In genomic region chr7:120337308-120337907, GRCh38 we compare ENCODE assay signal across 9 cellular contexts.
DNase-seq lines count a peak whose midpoint lies in the region; ATAC-seq and TF ChIP-seq lines count a peak whose summit lies in the region.
"Had no signal": no experiment of that assay in that cellular context is flagged by ENCODE, and none has a peak within 500 bp of the region (broad histone marks: within the 10 kb centered on the region; RNA-seq: fewer than 3 reads in every experiment).

No MANE protein-coding gene starts in this region.

- H3K4me3 ChIP-seq in left ventricle myocardium inferior = no peak overlapping the region
- no peak overlapping the region for H3K4me3 ChIP-seq in right lobe of liver
- H3K4me3 ChIP-seq in lower lobe of right lung = no peak overlapping the region

- H3K4me3 Mint-ChIP-seq in natural killer cell treated with Interleukin-12 subunit alpha and Interleukin-12 subunit beta and Interleukin-15 and Interleukin-18, amount 100 ng/mL, for 72 hours = no peak overlapping the region
- H3K4me3 Mint-ChIP-seq: activated naive CD8-positive, alpha-beta T cell had no signal

- WGBS in right lobe of liver (ENCODE audit: insufficient coverage, low coverage, low lambda C conversion rate, missing lambda C conversion rate) = 17% methylated on average over 1 of the region's 1 CpG

- H3K27me3 Mint-ChIP-seq in natural killer cell treated with Interleukin-12 subunit alpha and Interleukin-12 subunit beta and Interleukin-15 and Interleukin-18, amount 100 ng/mL, for 72 hours = no peaks in the 10 kb centered on the region
- H3K27me3 Mint-ChIP-seq: activated naive CD8-positive, alpha-beta T cell had no signal

- no peak for TF ChIP-seq POLR2A in right lobe of liver (IDR thresholded peaks at IDR 0.05)

- no peaks in the 10 kb centered on the region for H3K36me3 ChIP-seq in left ventricle myocardium inferior
- no peaks in the 10 kb centered on the region for H3K36me3 ChIP-seq in right lobe of liver
- H3K36me3 ChIP-seq in lower lobe of right lung = no peaks in the 10 kb centered on the region

- no peaks in the 10 kb centered on the region for H3K4me1 Mint-ChIP-seq in natural killer cell treated with Interleukin-12 subunit alpha and Interleukin-12 subunit beta and Interleukin-15 and Interleukin-18, amount 100 ng/mL, for 72 hours (ENCODE audit: low read depth in 2 of 2)

- H3K27me3 ChIP-seq in left ventricle myocardium inferior (ENCODE audit: low read depth) = no peaks in the 10 kb centered on the region
- no peaks in the 10 kb centered on the region for H3K27me3 ChIP-seq in right lobe of liver
- H3K27me3 ChIP-seq in lower lobe of right lung (ENCODE audit: low read depth) = no peaks in the 10 kb centered on the region

- H3K9me3 ChIP-seq in left ventricle myocardium inferior (replicated peaks) (no peaks in the 10 kb centered on the region), right lobe of liver (no peaks in the 10 kb centered on the region), lower lobe of right lung (no peaks in the 10 kb centered on the region)

- intact Hi-C loops in left ventricle myocardium inferior (cut with micrococcal nuclease) (no loop called here), cardiac septum (cut with DNase I) (no loop called here), right lobe of liver (cut with DNase I) (no loop called here), lower lobe of right lung (cut with DNase I) (no loop called here)

- TF ChIP-seq CTCF in left ventricle myocardium inferior (IDR thresholded peaks at IDR 0.05; ENCODE audit: borderline replicate concordance) = peak; percentile 40
- peak; percentile 8 to 55 (median 51) for TF ChIP-seq CTCF in right lobe of liver (IDR thresholded peaks at IDR 0.05)
- no peak for TF ChIP-seq CTCF in lower lobe of right lung (IDR thresholded peaks at IDR 0.05)

- H3K4me1 ChIP-seq in left ventricle myocardium inferior = no peaks in the 10 kb centered on the region
- H3K4me1 ChIP-seq in right lobe of liver = no peaks in the 10 kb centered on the region
- no peaks in the 10 kb centered on the region for H3K4me1 ChIP-seq in lower lobe of right lung

- H3K9me3 Mint-ChIP-seq in natural killer cell treated with Interleukin-12 subunit alpha and Interleukin-12 subunit beta and Interleukin-15 and Interleukin-18, amount 100 ng/mL, for 72 hours = no peaks in the 10 kb centered on the region

- ATAC-seq in HG03159 (IDR thresholded peaks at IDR 0.05; ENCODE audit: unreplicated experiment) = peak; percentile 76
- ATAC-seq in right lobe of liver = peak; percentile 48 to 64 (median 58)
- no peak for ATAC-seq in natural killer cell treated with Interleukin-12 subunit alpha and Interleukin-12 subunit beta and Interleukin-15 and Interleukin-18, amount 100 ng/mL, for 72 hours
- ATAC-seq in lower lobe of right lung = no peak

- DNase-seq in left ventricle myocardium inferior (no peak), cardiac septum (ENCODE audit: low spot score) (no peak), SK-N-DZ (ENCODE audit: low spot score) (peak; percentile 11), right lobe of liver (no peak), NCI-H2029 treated with DMSO at 0.1 percent for 48 hours (lab: John Stamatoyannopoulos, UW) (no peak), lower lobe of right lung (no peak)
- DNase-seq in natural killer cell treated with Interleukin-12 subunit alpha and Interleukin-12 subunit beta and Interleukin-15 and Interleukin-18, amount 100 ng/mL, for 72 hours (ENCODE audit: low spot score) = no peak

- H3K27ac Mint-ChIP-seq in natural killer cell treated with Interleukin-12 subunit alpha and Interleukin-12 subunit beta and Interleukin-15 and Interleukin-18, amount 100 ng/mL, for 72 hours = no peak overlapping the region
- H3K27ac Mint-ChIP-seq: activated naive CD8-positive, alpha-beta T cell had no signal

- H3K27ac ChIP-seq in left ventricle myocardium inferior (replicated peaks) (no peak overlapping the region), right lobe of liver (no peak overlapping the region), lower lobe of right lung (no peak overlapping the region)

- no peaks in the 10 kb centered on the region for H3K36me3 Mint-ChIP-seq in natural killer cell treated with Interleukin-12 subunit alpha and Interleukin-12 subunit beta and Interleukin-15 and Interleukin-18, amount 100 ng/mL, for 72 hours
- H3K36me3 Mint-ChIP-seq: activated naive CD8-positive, alpha-beta T cell had no signal

Comparison
In these comparisons a context has a peak if more than half of its experiments do, and no peak if none do; other contexts are left out.
1. ATAC-seq: peak in HG03159 (single experiment) and right lobe of liver (4 of 4); none in natural killer cell treated with Interleukin-12 subunit alpha and Interleukin-12 subunit beta and Interleukin-15 and Interleukin-18, amount 100 ng/mL, for 72 hours (0 of 2) and lower lobe of right lung (0 of 2).